8 cellular contexts compared by ENCODE assay signal in the genomic region with DNA sequence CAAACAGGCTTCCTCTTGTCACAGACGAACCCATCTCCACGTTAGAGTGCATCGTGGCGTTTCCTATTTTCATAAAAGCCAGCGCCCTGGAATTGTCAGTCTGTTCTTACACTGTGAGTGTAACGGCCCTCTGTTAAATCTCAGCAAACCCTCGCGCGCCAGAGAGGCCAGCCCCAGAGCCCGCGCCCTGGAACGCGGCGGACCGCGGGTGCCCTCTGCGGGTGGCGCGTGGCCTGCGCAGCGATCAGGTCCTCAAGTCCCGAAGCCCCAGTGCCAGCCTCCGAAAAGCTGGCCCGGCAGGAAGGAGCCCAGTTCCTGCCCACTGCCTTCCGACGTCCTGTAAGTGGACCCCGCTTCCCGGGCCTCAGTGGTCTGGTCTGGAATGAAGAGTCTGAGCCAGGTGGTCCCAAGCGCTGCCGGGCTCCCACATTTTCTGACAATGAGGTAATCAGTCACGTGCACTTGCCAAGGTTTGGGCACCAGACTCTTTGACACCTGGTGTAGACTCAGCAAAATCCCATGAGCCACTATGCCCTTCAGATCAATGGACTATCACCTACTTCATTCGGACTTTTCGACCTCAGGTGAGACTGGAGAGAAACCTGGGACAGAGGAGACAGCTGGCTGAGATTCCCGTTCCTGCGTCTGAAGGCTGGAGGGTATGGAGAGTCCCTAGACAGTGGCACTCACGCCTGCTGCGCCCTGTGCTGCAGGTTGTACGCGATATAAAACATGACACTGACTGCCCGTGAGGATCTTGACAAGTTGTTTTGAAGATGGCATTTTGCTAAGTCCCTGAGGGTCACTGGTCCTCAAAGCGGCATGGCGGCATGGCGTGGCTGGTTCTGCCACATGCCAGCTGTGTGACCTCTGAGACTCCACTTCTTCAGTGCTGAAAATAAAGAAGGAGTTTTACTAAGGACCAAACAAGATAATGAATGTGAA.
DNase-seq lines count a peak whose midpoint lies in the region; ATAC-seq and TF ChIP-seq lines count a peak whose summit lies in the region.

No MANE protein-coding gene starts in this region.

- peaks cover 4% of the 10 kb centered on the region for H3K4me1 Mint-ChIP-seq in type B pancreatic cell (ENCODE audit: unreplicated experiment)

- CTCF ChIA-PET in SK-N-SH (lab: Yijun Ruan, JAX): interaction anchor here (0.6 to 16.7 kb wide), 171 partner anchors 11 to 1141 kb away, joined by 3 to 1068 read pairs (median 7); a partner anchor contains a TSS

- peak; percentile 99 for TF ChIP-seq CTCF in SK-N-SH (IDR thresholded peaks at IDR 0.05)
- peak; percentile 95 for TF ChIP-seq CTCF in cardiac muscle cell (IDR thresholded peaks at IDR 0.05; ENCODE audit: low read depth, low read length)
- TF ChIP-seq CTCF in type B pancreatic cell (conservative IDR thresholded peaks at IDR 0.05): peak; percentile 81

- no peaks in the 10 kb centered on the region for H3K79me2 ChIP-seq in SK-N-SH (ENCODE audit: insufficient read depth)

- no peaks in the 10 kb centered on the region for H3F3A ChIP-seq in SK-N-SH (replicated peaks; ENCODE audit: insufficient read depth)

- peak overlapping the region; percentile 94 for H3K4me3 Mint-ChIP-seq in type B pancreatic cell

- TF ChIP-seq RAD21 in SK-N-SH (IDR thresholded peaks at IDR 0.05; ENCODE audit: low read length): peak; percentile 99

- H3K27me3 ChIP-seq in SK-N-SH (ENCODE audit: insufficient read depth) (no peaks in the 10 kb centered on the region), cardiac muscle cell (peaks cover 60% of the 10 kb centered on the region)

- WGBS in SK-N-SH (ENCODE audit: low lambda C conversion rate): 36% methylated on average over 23 of the region's 43 CpGs

- peak overlapping the region; percentile 84 for H3K4me2 ChIP-seq in SK-N-SH

- DNase-seq in EH (ENCODE audit: low read depth) (peak; percentile 82), KG1 (lab: John Stamatoyannopoulos, UW) (peak; percentile 41), SK-N-SH (peak; percentile 93), cardiac muscle cell (ENCODE audit: low read depth in 1 of 2, low spot score in 1 of 2) (peak; percentile 86 to 88), pons (ENCODE audit: low spot score) (peak; percentile 72), type B pancreatic cell (ENCODE audit: extremely low spot score, unreplicated experiment) (peak; percentile 88)
- peak; percentile 71 to 86 for DNase-seq in activated naive CD4-positive, alpha-beta T cell treated with anti-CD3 and anti-CD28 coated beads, Interleukin-2, amount 50 U/mL, for 72 hours (ENCODE audit: low spot score in 2 of 2)

- H3K4me1 ChIP-seq in SK-N-SH (ENCODE audit: control insufficient read depth in 1 of 2, insufficient read depth in 2 of 2, low read depth in 1 of 2, low read length in 1 of 2) (peaks cover 0 to 15% of the 10 kb centered on the region in 2 experiments; a peak in 1 of 4 replicates), cardiac muscle cell (ENCODE audit: low read depth) (no peaks in the 10 kb centered on the region)

- no peaks in the 10 kb centered on the region for H3K9me3 Mint-ChIP-seq in activated naive CD4-positive, alpha-beta T cell treated with anti-CD3 and anti-CD28 coated beads, Interleukin-2, amount 50 U/mL, for 72 hours
- no peaks in the 10 kb centered on the region for H3K9me3 Mint-ChIP-seq in type B pancreatic cell

- ATAC-seq in GM21737 (IDR thresholded peaks at IDR 0.05; ENCODE audit: unreplicated experiment): peak; percentile 88
- ATAC-seq in activated naive CD4-positive, alpha-beta T cell treated with anti-CD3 and anti-CD28 coated beads, Interleukin-2, amount 50 U/mL, for 72 hours: peak; percentile 88 to 90

- peaks cover 0 to 11% of the 10 kb centered on the region in 2 donors for H3K36me3 Mint-ChIP-seq in activated naive CD4-positive, alpha-beta T cell treated with anti-CD3 and anti-CD28 coated beads, Interleukin-2, amount 50 U/mL, for 72 hours
- no peaks in the 10 kb centered on the region for H3K36me3 Mint-ChIP-seq in type B pancreatic cell

- peaks cover 53% of the 10 kb centered on the region for H3K27me3 Mint-ChIP-seq in type B pancreatic cell

- no peaks in the 10 kb centered on the region for H3K9me3 ChIP-seq in SK-N-SH
- H3K9me3 ChIP-seq in cardiac muscle cell (ENCODE audit: low read depth): no peaks in the 10 kb centered on the region

- peak overlapping the region; percentile 97 for H2AFZ ChIP-seq in SK-N-SH (ENCODE audit: low read depth)

- H3K4me3 ChIP-seq in SK-N-SH (ENCODE audit: low read depth in 2 of 2, low read length in 1 of 2) (peak overlapping the region; percentile 56 to 67), cardiac muscle cell (peak overlapping the region; percentile 38)

- H3K27ac ChIP-seq in SK-N-SH (ENCODE audit: low read depth in 2 of 2, low read length in 1 of 2): peak overlapping the region; percentile 50 to 58; a peak in 3 of 4 replicates
- no peak overlapping the region for H3K27ac ChIP-seq in cardiac muscle cell

- H3K9me2 ChIP-seq in SK-N-SH: no peaks in the 10 kb centered on the region

- peak overlapping the region in 1 of 2 donors; percentile 55 for H3K27ac Mint-ChIP-seq in activated naive CD4-positive, alpha-beta T cell treated with anti-CD3 and anti-CD28 coated beads, Interleukin-2, amount 50 U/mL, for 72 hours
- H3K27ac Mint-ChIP-seq in type B pancreatic cell: peak overlapping the region; percentile 76

- H4K20me1 ChIP-seq in SK-N-SH (ENCODE audit: insufficient read depth): no peaks in the 10 kb centered on the region

- POLR2A ChIA-PET in SK-N-SH (lab: Yijun Ruan, JAX): interaction anchor here (0.9 to 2.2 kb wide), 7 partner anchors 63 to 497 kb away, joined by 3 to 11 read pairs (median 4); a partner anchor contains a TSS

- peak overlapping the region; percentile 54 for H3K9ac ChIP-seq in SK-N-SH

- no peaks in the 10 kb centered on the region for H3K36me3 ChIP-seq in SK-N-SH (replicated peaks in 1 of 2; ENCODE audit: control insufficient read depth in 1 of 2, insufficient read depth in 2 of 2, low read length in 1 of 2)
- no peaks in the 10 kb centered on the region for H3K36me3 ChIP-seq in cardiac muscle cell

- TF ChIP-seq EP300 in SK-N-SH (IDR thresholded peaks at IDR 0.05; ENCODE audit: borderline replicate concordance in 1 of 2, low read depth in 1 of 2, low read length in 1 of 2): no peak

TF ChIP-seq in SK-N-SH, 30 proteins besides CTCF, POLR2A, EP300 and RAD21:
- TF ChIP-seq SMC3 (IDR thresholded peaks at IDR 0.05; ENCODE audit: low read depth, low read length): peak; percentile 100
- TF ChIP-seq NRF1 (IDR thresholded peaks at IDR 0.05; ENCODE audit: low read depth, low read length): peak; percentile 45; the same call in 1 of the 2 replicates
- TF ChIP-seq, protein P1, sequence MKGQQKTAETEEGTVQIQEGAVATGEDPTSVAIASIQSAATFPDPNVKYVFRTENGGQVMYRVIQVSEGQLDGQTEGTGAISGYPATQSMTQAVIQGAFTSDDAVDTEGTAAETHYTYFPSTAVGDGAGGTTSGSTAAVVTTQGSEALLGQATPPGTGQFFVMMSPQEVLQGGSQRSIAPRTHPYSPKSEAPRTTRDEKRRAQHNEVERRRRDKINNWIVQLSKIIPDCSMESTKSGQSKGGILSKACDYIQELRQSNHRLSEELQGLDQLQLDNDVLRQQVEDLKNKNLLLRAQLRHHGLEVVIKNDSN (IDR thresholded peaks at IDR 0.05; ENCODE audit: borderline replicate concordance, low read depth): peak; percentile 65; the same call in 1 of the 2 replicates
- TF ChIP-seq, protein P2, sequence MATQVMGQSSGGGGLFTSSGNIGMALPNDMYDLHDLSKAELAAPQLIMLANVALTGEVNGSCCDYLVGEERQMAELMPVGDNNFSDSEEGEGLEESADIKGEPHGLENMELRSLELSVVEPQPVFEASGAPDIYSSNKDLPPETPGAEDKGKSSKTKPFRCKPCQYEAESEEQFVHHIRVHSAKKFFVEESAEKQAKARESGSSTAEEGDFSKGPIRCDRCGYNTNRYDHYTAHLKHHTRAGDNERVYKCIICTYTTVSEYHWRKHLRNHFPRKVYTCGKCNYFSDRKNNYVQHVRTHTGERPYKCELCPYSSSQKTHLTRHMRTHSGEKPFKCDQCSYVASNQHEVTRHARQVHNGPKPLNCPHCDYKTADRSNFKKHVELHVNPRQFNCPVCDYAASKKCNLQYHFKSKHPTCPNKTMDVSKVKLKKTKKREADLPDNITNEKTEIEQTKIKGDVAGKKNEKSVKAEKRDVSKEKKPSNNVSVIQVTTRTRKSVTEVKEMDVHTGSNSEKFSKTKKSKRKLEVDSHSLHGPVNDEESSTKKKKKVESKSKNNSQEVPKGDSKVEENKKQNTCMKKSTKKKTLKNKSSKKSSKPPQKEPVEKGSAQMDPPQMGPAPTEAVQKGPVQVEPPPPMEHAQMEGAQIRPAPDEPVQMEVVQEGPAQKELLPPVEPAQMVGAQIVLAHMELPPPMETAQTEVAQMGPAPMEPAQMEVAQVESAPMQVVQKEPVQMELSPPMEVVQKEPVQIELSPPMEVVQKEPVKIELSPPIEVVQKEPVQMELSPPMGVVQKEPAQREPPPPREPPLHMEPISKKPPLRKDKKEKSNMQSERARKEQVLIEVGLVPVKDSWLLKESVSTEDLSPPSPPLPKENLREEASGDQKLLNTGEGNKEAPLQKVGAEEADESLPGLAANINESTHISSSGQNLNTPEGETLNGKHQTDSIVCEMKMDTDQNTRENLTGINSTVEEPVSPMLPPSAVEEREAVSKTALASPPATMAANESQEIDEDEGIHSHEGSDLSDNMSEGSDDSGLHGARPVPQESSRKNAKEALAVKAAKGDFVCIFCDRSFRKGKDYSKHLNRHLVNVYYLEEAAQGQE (IDR thresholded peaks at IDR 0.05; ENCODE audit: low read depth, low read length): 0 out of 2 replicates have a peak, but pooled peaks have one; percentile 38
- peak; percentile 71; the same call in 1 of the 2 replicates for TF ChIP-seq SIN3A (IDR thresholded peaks at IDR 0.05; ENCODE audit: borderline replicate concordance, low read depth, low read length)
- peak; percentile 28 for TF ChIP-seq CHD2 (IDR thresholded peaks at IDR 0.05; ENCODE audit: low read length, partially characterized antibody)
- peak; percentile 52; the same call in 1 of the 2 replicates for TF ChIP-seq FOXJ3 (CRISPR knock-in tag; IDR thresholded peaks at IDR 0.05)
- TF ChIP-seq, protein P3, sequence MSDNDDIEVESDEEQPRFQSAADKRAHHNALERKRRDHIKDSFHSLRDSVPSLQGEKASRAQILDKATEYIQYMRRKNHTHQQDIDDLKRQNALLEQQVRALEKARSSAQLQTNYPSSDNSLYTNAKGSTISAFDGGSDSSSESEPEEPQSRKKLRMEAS (IDR thresholded peaks at IDR 0.05; ENCODE audit: low read depth): peak; percentile 88
- TF ChIP-seq MXI1 (IDR thresholded peaks at IDR 0.05; ENCODE audit: low read depth, low read length): peak; percentile 59
- no peak for TF ChIP-seq FOXM1 (IDR thresholded peaks at IDR 0.05; ENCODE audit: low read depth)
- TF ChIP-seq TAF1 (IDR thresholded peaks at IDR 0.05; ENCODE audit: borderline replicate concordance, low read depth, low read length): peak; percentile 41; the same call in 1 of the 2 replicates
- TF ChIP-seq NFIC (IDR thresholded peaks at IDR 0.05; ENCODE audit: borderline replicate concordance): no peak
- no peak for TF ChIP-seq RXRA (IDR thresholded peaks at IDR 0.05; ENCODE audit: borderline replicate concordance, low read depth)
- TF ChIP-seq RFX5 (IDR thresholded peaks at IDR 0.05; ENCODE audit: low read length): peak; percentile 12; the same call in 1 of the 2 replicates

Comparison
In these comparisons a context has a peak if more than half of its experiments do, and no peak if none do; other contexts are left out.
1. DNase-seq: peak in every context shown above with its lines; median percentile 93 in SK-N-SH; 88 in type B pancreatic cell; 87 in cardiac muscle cell; 82 in EH; 78 in activated naive CD4-positive, alpha-beta T cell treated with anti-CD3 and anti-CD28 coated beads, Interleukin-2, amount 50 U/mL, for 72 hours; 72 in pons; 41 in KG1.